1 cellular context compared by ENCODE assay signal in genomic region chr10:101283762-101284161, GRCh38.
TF ChIP-seq lines count a peak whose summit lies in the region.

No MANE protein-coding gene starts in this region.

TF ChIP-seq in WTC11, 78 proteins besides CTCF, POLR2A, EP300 and RAD21 (continued from another document):
- no peak for TF ChIP-seq ZNF512 (CRISPR knock-in tag; IDR thresholded peaks at IDR 0.05; ENCODE audit: borderline replicate concordance)
